Comparison of ENCODE assay signal across 26 cellular contexts in the genomic region with DNA sequence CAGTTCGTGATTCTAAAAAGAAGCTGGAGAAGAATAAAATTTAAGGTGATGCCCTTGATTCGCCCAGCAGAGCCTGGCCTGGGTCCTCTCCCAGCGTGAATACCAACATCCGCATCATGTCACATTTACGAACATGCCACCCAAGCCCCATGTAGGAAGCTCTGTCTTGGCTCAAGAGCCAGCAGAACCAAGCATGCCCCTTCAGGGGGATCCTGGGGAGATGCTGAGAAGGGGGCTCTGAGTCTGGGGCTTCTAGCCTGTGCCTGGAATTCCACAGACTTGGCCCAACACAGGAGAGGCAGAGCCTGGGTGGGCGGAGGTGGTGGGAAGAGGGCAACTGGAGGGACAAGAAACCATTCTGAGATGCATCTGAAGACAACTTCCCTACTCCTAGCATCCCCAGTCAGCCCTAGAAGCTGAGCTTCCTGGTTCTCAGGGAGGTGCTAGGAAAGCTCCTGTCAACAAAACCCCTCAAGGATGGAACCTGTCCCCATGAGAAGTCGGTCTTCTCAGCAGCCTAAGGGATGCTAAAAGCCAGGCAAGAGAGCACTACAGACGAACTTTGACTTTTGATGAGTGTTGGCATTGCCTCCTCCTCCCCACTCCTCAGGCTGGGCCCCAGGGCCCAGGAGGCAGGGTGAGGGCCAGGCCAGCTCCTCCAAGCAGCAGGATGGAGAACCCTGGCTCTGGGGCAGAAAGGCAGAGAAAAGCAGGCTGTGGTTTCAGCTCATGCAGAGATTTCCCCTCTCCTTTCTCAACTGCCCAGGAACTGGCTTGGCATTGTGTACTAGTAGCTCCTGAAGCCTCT. TPM values are rescaled to one million over a fixed set of nuclear protein-coding genes. Genes with fewer than 3 reads are reported as not detected.
DNase-seq lines count a peak whose midpoint lies in the region; TF ChIP-seq lines count a peak whose summit lies in the region.
"Had no signal": no experiment of that assay in that cellular context is flagged by ENCODE, and none has a peak within 500 bp of the region (broad histone marks: within the 10 kb centered on the region; RNA-seq: fewer than 3 reads in every experiment).

No MANE protein-coding gene starts in this region.

- BruUV-seq in MCF 10A (replicated peaks; lab: Mats Ljungman, UMichigan) = no TSS peak

- H3K36me3 Mint-ChIP-seq in MCF 10A (ENCODE audit: insufficient read depth, unreplicated experiment) = peaks cover 81% of the 10 kb centered on the region
- H3K36me3 Mint-ChIP-seq in HFFc6 (ENCODE audit: low read depth) = peaks cover 51% of the 10 kb centered on the region
- peaks cover 52% of the 10 kb centered on the region for H3K36me3 Mint-ChIP-seq in chondrocyte (ENCODE audit: low read depth)

- no peak overlapping the region for H3K27ac ChIP-seq in breast epithelium
- H3K27ac ChIP-seq: BLaER1, PC-9, transverse colon had no signal

- no peaks in the 10 kb centered on the region for H3K9me3 ChIP-seq in breast epithelium
- H3K9me3 ChIP-seq: BLaER1, transverse colon had no signal

- no peak overlapping the region for H3K27ac Mint-ChIP-seq in MCF 10A (ENCODE audit: low read depth, unreplicated experiment)
- H3K27ac Mint-ChIP-seq in HFFc6 = peak overlapping the region; percentile 79; the same call in 1 of the 2 replicates
- H3K27ac Mint-ChIP-seq in chondrocyte (ENCODE audit: unreplicated experiment) = no peak overlapping the region
- H3K27ac Mint-ChIP-seq: activated T-cell treated with anti-CD3 and anti-CD28 coated beads, Interleukin-2, amount 50 U/mL, for 24 hours; mesothelial cell of epicardium had no signal

- H3K4me3 ChIP-seq in breast epithelium = no peak overlapping the region
- H3K4me3 ChIP-seq: BLaER1, PC-9, transverse colon had no signal

- no peaks in the 10 kb centered on the region for H3K27me3 ChIP-seq in breast epithelium
- H3K27me3 ChIP-seq: BLaER1, transverse colon had no signal

- no peaks in the 10 kb centered on the region for H3K4me1 Mint-ChIP-seq in MCF 10A (ENCODE audit: insufficient read depth, unreplicated experiment)
- H3K4me1 Mint-ChIP-seq in HFFc6 (ENCODE audit: low read depth) = peaks cover 10% of the 10 kb centered on the region
- no peaks in the 10 kb centered on the region for H3K4me1 Mint-ChIP-seq in chondrocyte (ENCODE audit: low read depth)
- H3K4me1 Mint-ChIP-seq: mesothelial cell of epicardium had no signal

- H3K9me3 Mint-ChIP-seq in MCF 10A (ENCODE audit: unreplicated experiment) (no peaks in the 10 kb centered on the region), HFFc6 (no peaks in the 10 kb centered on the region), chondrocyte (ENCODE audit: low read depth) (no peaks in the 10 kb centered on the region)
- H3K9me3 Mint-ChIP-seq: activated T-cell treated with anti-CD3 and anti-CD28 coated beads, Interleukin-2, amount 50 U/mL, for 24 hours; mesothelial cell of epicardium had no signal

- intact Hi-C loops in breast epithelium (cut with DNase I; ENCODE audit: low total_unique reads) (no loop called here), MCF 10A (cut with micrococcal nuclease) (no loop called here), posterior vena cava (cut with DNase I) (no loop called here)

- TF ChIP-seq CTCF in breast epithelium (IDR thresholded peaks at IDR 0.05) = no peak
- no peak for TF ChIP-seq CTCF in MCF 10A (IDR thresholded peaks at IDR 0.05; ENCODE audit: unreplicated experiment)
- no peak for TF ChIP-seq CTCF in HFFc6 (IDR thresholded peaks at IDR 0.05)
- TF ChIP-seq CTCF in chondrocyte (IDR thresholded peaks at IDR 0.05) = no peak

- POLR2A ChIA-PET in MCF 10A (lab: Yijun Ruan, JAX) = no interaction called here

- H3K4me3 Mint-ChIP-seq in MCF 10A (ENCODE audit: unreplicated experiment) = no peak overlapping the region
- H3K4me3 Mint-ChIP-seq in HFFc6 = no peak overlapping the region
- no peak overlapping the region for H3K4me3 Mint-ChIP-seq in chondrocyte (ENCODE audit: unreplicated experiment)
- H3K4me3 Mint-ChIP-seq: activated CD8-positive, alpha-beta T cell treated with anti-CD3 and anti-CD28 coated beads, Interleukin-2, amount 10 ng/mL, durations not matched to agents 7 days and 5 days; activated T-cell treated with anti-CD3 and anti-CD28 coated beads, Interleukin-2, amount 50 U/mL, for 24 hours; mesothelial cell of epicardium had no signal

- H3K4me1 ChIP-seq in breast epithelium = no peaks in the 10 kb centered on the region
- H3K4me1 ChIP-seq: transverse colon had no signal

- TF ChIP-seq POLR2A in breast epithelium (IDR thresholded peaks at IDR 0.05) = no peak

- CTCF ChIA-PET in MCF 10A (lab: Yijun Ruan, JAX) = interaction anchor here (0.5 to 1.1 kb wide), 5 partner anchors 9 to 220 kb away, joined by 3 to 4 read pairs (median 4); no protein-coding TSS in a partner anchor

- H3K27me3 Mint-ChIP-seq in MCF 10A (ENCODE audit: insufficient read depth, unreplicated experiment) = no peaks in the 10 kb centered on the region
- H3K27me3 Mint-ChIP-seq in HFFc6 (ENCODE audit: insufficient read depth) = no peaks in the 10 kb centered on the region; the same call in 1 of the 2 replicates
- no peaks in the 10 kb centered on the region for H3K27me3 Mint-ChIP-seq in chondrocyte (ENCODE audit: low read depth)
- H3K27me3 Mint-ChIP-seq: activated T-cell treated with anti-CD3 and anti-CD28 coated beads, Interleukin-2, amount 50 U/mL, for 24 hours had no signal

- DNase-seq in breast epithelium (ENCODE audit: low spot score in 2 of 2) (peak; percentile 4 to 24), MCF 10A (ENCODE audit: unreplicated experiment) (no peak), HFFc6 (no peak), chondrocyte (ENCODE audit: low spot score) (peak; percentile 37), posterior vena cava (ENCODE audit: low spot score) (peak; percentile 32), COR-L47 (lab: John Stamatoyannopoulos, UW) (no peak), NCI-H187 (lab: John Stamatoyannopoulos, UW) (no peak), activated T-cell treated with anti-CD3 and anti-CD28 coated beads for 4 hours (no peak)
- DNase-seq: activated CD4-positive, CD25-positive, alpha-beta regulatory T cell treated with anti-CD3 and anti-CD28 coated beads, Interleukin-2, amount 50 U/mL, for 72 hours; activated CD8-positive, alpha-beta T cell treated with anti-CD3 and anti-CD28 coated beads, Interleukin-2, amount 10 ng/mL, durations not matched to agents 7 days and 5 days; activated T-cell treated with anti-CD3 and anti-CD28 coated beads, Interleukin-2, amount 50 U/mL, for 24 hours; amniotic stem cell; cortex of kidney; DMS153; MV-4-11; NCI-H1436; NCI-H2081 treated with DMSO at 0.1 percent for 48 hours; NCI-H2227 treated with DMSO at 0.1 percent for 48 hours; NCI-H526 treated with DMSO at 0.1 percent for 48 hours; NK-92 treated with Interleukin-12 subunit alpha and Interleukin-12 subunit beta, amount 100 ng/mL, for 24 hours; stimulated activated CD4-positive, alpha-beta T cell treated with anti-CD3 and anti-CD28 coated beads, Interleukin-12 subunit alpha, Interleukin-12 subunit beta, amount 100 ng/mL, for 4 hours; stimulated activated CD4-positive, alpha-beta T cell treated with anti-CD3 and anti-CD28 coated beads, Interleukin-2, amount 100 ng/mL, for 48 hours; transverse colon had no signal

- peaks cover 5% of the 10 kb centered on the region for H3K36me3 ChIP-seq in breast epithelium

RNA-seq across cellular contexts. Expression of gene POLR1A, which starts 57.9 kb away (rescaled TPM):
- total RNA-seq in breast epithelium (10 to 100 TPM; 12.4 to 19.4 (median 13.1) TPM), MCF 10A (2022) (46.4 and 52.7 TPM in 2 replicates), chondrocyte (32.6 to 48.6 TPM (median 37.6 TPM) in 3 replicates), posterior vena cava (10 to 100 TPM; 29.8 to 32.3 TPM)
- total RNA-seq in HFFc6 (2021; fragmentation: NEBNext Ultra II Directional; extraction: Animal tissue kit (Norgen Biotek cat#: 25700)) = 10 to 100 TPM; 32.2 to 37.6 (median 34.8) TPM

RNA-seq across cellular contexts. Expression of gene PTCD3, which starts 58.3 kb away (rescaled TPM):
- 100 to 1,000 TPM in 1 of 3 donors, 10 to 100 TPM in 2; 70.1 to 126 (median 99.1) TPM for total RNA-seq in breast epithelium
- total RNA-seq in MCF 10A (2022) = 95.3 and 96.3 TPM in 2 replicates
- 10 to 100 TPM; 59.5 to 75.4 (median 69.3) TPM for total RNA-seq in HFFc6 (2021; fragmentation: NEBNext Ultra II Directional; extraction: Animal tissue kit (Norgen Biotek cat#: 25700))
- 48.6 to 67.3 TPM (median 48.9 TPM) in 3 replicates for total RNA-seq in chondrocyte
- total RNA-seq in posterior vena cava = 10 to 100 TPM; 50.7 to 58.5 TPM

Comparison
In these comparisons a context has a peak if more than half of its experiments do, and no peak if none do; other contexts are left out.
1. DNase-seq: peak in breast epithelium (2 of 2), chondrocyte (single experiment) and posterior vena cava (single experiment); none in MCF 10A (single experiment), HFFc6 (single experiment), COR-L47 (single experiment), NCI-H187 (0 of 2) and activated T-cell treated with anti-CD3 and anti-CD28 coated beads for 4 hours (single experiment).